ENCODE assay signal across 20 cellular contexts in the genomic region with DNA sequence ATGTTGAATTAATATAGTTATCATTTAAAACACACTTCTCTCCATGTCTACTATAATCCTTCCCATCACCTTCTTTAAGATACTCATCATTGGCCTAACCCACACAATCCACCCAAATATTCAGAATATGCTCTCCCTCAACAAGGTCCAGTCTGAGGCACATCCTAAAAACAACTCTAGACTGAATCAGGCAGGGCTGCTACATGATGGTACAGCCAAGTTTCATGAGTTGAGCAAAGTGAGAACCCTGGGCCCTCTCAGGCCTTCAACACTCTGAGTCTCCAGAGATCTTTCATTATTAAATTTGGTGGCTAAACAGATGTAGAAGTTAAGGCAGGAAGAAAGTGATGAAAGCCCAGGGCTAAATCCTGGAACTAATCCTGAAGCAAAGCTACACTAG. TPM values are rescaled to one million over a fixed set of nuclear protein-coding genes. Genes with fewer than 3 reads are reported as not detected.
DNase-seq lines count a peak whose midpoint lies in the region; ATAC-seq, FAIRE-seq and TF ChIP-seq lines count a peak whose summit lies in the region.
"Had no signal": no experiment of that assay in that cellular context is flagged by ENCODE, and none has a peak within 500 bp of the region (broad histone marks: within the 10 kb centered on the region; RNA-seq: fewer than 3 reads in every experiment).

No MANE protein-coding gene starts in this region.

- peaks cover 0 to 3% of the 10 kb centered on the region in 2 donors for H3K36me3 Mint-ChIP-seq in activated T-cell treated with anti-CD3 and anti-CD28 coated beads, Interleukin-2, amount 50 U/mL, for 72 hours (ENCODE audit: insufficient read depth in 2 of 2)
- no peaks in the 10 kb centered on the region for H3K36me3 Mint-ChIP-seq in activated T-helper 2 cell treated with anti-CD3 and anti-CD28 coated beads, Interferon-gamma antibody, Interleukin-2, Interleukin-4, amounts not matched to agents 10 μg/mL and 5 μg/mL and 100 μg/mL, durations not matched to agents 14 hours and 24 hours and 36 hours (ENCODE audit: low read depth)

- no peak overlapping the region for H2BK5ac ChIP-seq in trophoblast cell (ENCODE audit: low read depth, low read length, poor library complexity)

- H3K79me2 ChIP-seq in trophoblast cell (ENCODE audit: control insufficient read depth, insufficient read depth, low read length, poor library complexity): peaks cover 5% of the 10 kb centered on the region

- no peaks in the 10 kb centered on the region for H3K9me3 Mint-ChIP-seq in activated T-cell treated with anti-CD3 and anti-CD28 coated beads, Interleukin-2, amount 50 U/mL, for 72 hours
- no peaks in the 10 kb centered on the region for H3K9me3 Mint-ChIP-seq in activated T-helper 2 cell treated with anti-CD3 and anti-CD28 coated beads, Interferon-gamma antibody, Interleukin-2, Interleukin-4, amounts not matched to agents 10 μg/mL and 5 μg/mL and 100 μg/mL, durations not matched to agents 14 hours and 24 hours and 36 hours
- H3K9me3 Mint-ChIP-seq: dendritic cell treated with granulocyte-macrophage colony-stimulating factor and Interleukin-4, amounts not matched to agents 40 ng/mL and 50 ng/mL, for 4 days had no signal

- no peaks in the 10 kb centered on the region for H3K79me1 ChIP-seq in trophoblast cell (ENCODE audit: low read length)

- H3K18ac ChIP-seq in trophoblast cell (ENCODE audit: low read length): no peak overlapping the region

- no peaks in the 10 kb centered on the region for H3K9me3 ChIP-seq in trophoblast cell (ENCODE audit: insufficient read depth, low read depth, low read length)
- H3K9me3 ChIP-seq: vagina had no signal

- H3K27me3 ChIP-seq in trophoblast cell (ENCODE audit: insufficient read depth, low read length): no peaks in the 10 kb centered on the region
- H3K27me3 ChIP-seq: vagina had no signal

- no peak overlapping the region for H3K4me2 ChIP-seq in trophoblast cell (ENCODE audit: low read length)

- H3K14ac ChIP-seq in trophoblast cell (ENCODE audit: low read length): no peak overlapping the region

- no peak overlapping the region for H2BK120ac ChIP-seq in trophoblast cell (ENCODE audit: insufficient read depth, low read length, poor library complexity)

- no peak overlapping the region for H4K12ac ChIP-seq in trophoblast cell (ENCODE audit: low read depth, low read length)

- no peaks in the 10 kb centered on the region for H3K27me3 Mint-ChIP-seq in activated T-cell treated with anti-CD3 and anti-CD28 coated beads, Interleukin-2, amount 50 U/mL, for 72 hours (ENCODE audit: low read depth)
- H3K27me3 Mint-ChIP-seq in activated T-helper 2 cell treated with anti-CD3 and anti-CD28 coated beads, Interferon-gamma antibody, Interleukin-2, Interleukin-4, amounts not matched to agents 10 μg/mL and 5 μg/mL and 100 μg/mL, durations not matched to agents 14 hours and 24 hours and 36 hours (ENCODE audit: low read depth): no peaks in the 10 kb centered on the region
- H3K27me3 Mint-ChIP-seq: dendritic cell treated with granulocyte-macrophage colony-stimulating factor and Interleukin-4, amounts not matched to agents 40 ng/mL and 50 ng/mL, for 4 days had no signal

- DNase-seq in activated T-cell treated with anti-CD3 and anti-CD28 coated beads, Interleukin-2, amount 50 U/mL, for 72 hours: no peak
- no peak for DNase-seq in activated T-cell treated with anti-CD3 and anti-CD28 coated beads, Interleukin-2, amount 50 U/mL, for 48 hours
- DNase-seq in GM12892 (ENCODE audit: insufficient read length): no peak
- DNase-seq in activated T-helper 2 cell treated with anti-CD3 and anti-CD28 coated beads, Interferon-gamma antibody, Interleukin-2, Interleukin-4, amounts not matched to agents 10 μg/mL and 5 μg/mL and 100 μg/mL, durations not matched to agents 14 hours and 24 hours and 36 hours (ENCODE audit: low spot score): no peak
- no peak for DNase-seq in trophoblast cell
- no peak for DNase-seq in NOMO-1 (lab: John Stamatoyannopoulos, UW; ENCODE audit: unreplicated experiment in 2 of 2)
- DNase-seq in DMS114 treated with DMSO at 0.1 percent for 48 hours (lab: John Stamatoyannopoulos, UW; ENCODE audit: unreplicated experiment): no peak
- DNase-seq: activated CD4-positive, alpha-beta T cell treated with anti-CD3 and anti-CD28 coated beads, Interleukin-2, amount 50 U/mL, for 48 hours; hippocampal formation; KG1; mammary epithelial cell; NCI-H2029; NCI-H446; posterior cingulate gyrus; stimulated activated CD4-positive, alpha-beta T cell treated with anti-CD3 and anti-CD28 coated beads, Interleukin-4, amount 100 ng/mL, for 24 hours had no signal

- no peak overlapping the region for H3K4me3 ChIP-seq in trophoblast cell (ENCODE audit: low read depth, low read length)
- H3K4me3 ChIP-seq: vagina had no signal

- ATAC-seq in activated T-cell treated with anti-CD3 and anti-CD28 coated beads, Interleukin-2, amount 50 U/mL, for 72 hours (replicated peaks in 1 of 2): no peak
- ATAC-seq in HG03469 (IDR thresholded peaks at IDR 0.05; ENCODE audit: unreplicated experiment): no peak

- peak; percentile 30 for FAIRE-seq in GM12892 (lab: Jason Lieb, UNC)
- FAIRE-seq: keratinocyte, RCC 7860 had no signal

- H3K4me1 ChIP-seq in trophoblast cell (ENCODE audit: control insufficient read depth in 1 of 2, insufficient read depth in 2 of 2, low read length in 2 of 2): no peaks in the 10 kb centered on the region

- H3K27ac ChIP-seq in trophoblast cell (ENCODE audit: low read depth, low read length): no peak overlapping the region
- H3K27ac ChIP-seq: vagina had no signal

- intact Hi-C loops in activated T-helper 2 cell treated with anti-CD3 and anti-CD28 coated beads, Interferon-gamma antibody, Interleukin-2, Interleukin-4, amounts not matched to agents 10 μg/mL and 5 μg/mL and 100 μg/mL, durations not matched to agents 14 hours and 24 hours and 36 hours (cut with micrococcal nuclease): loop anchor here (5.0 kb wide), 1 partner anchor 47 kb away; no protein-coding TSS in a partner anchor

- H3K23ac ChIP-seq in trophoblast cell (ENCODE audit: low read length): no peak overlapping the region

- no peak overlapping the region for H4K8ac ChIP-seq in trophoblast cell (ENCODE audit: low read depth, low read length)

- H3K27ac Mint-ChIP-seq in activated T-cell treated with anti-CD3 and anti-CD28 coated beads, Interleukin-2, amount 50 U/mL, for 72 hours: peak overlapping the region; percentile 5
- H3K27ac Mint-ChIP-seq in activated T-helper 2 cell treated with anti-CD3 and anti-CD28 coated beads, Interferon-gamma antibody, Interleukin-2, Interleukin-4, amounts not matched to agents 10 μg/mL and 5 μg/mL and 100 μg/mL, durations not matched to agents 14 hours and 24 hours and 36 hours: no peak overlapping the region
- H3K27ac Mint-ChIP-seq: dendritic cell treated with granulocyte-macrophage colony-stimulating factor and Interleukin-4, amounts not matched to agents 40 ng/mL and 50 ng/mL, for 4 days had no signal

- H3K4me1 Mint-ChIP-seq in activated T-cell treated with anti-CD3 and anti-CD28 coated beads, Interleukin-2, amount 50 U/mL, for 72 hours (ENCODE audit: low read depth): peaks cover 61% of the 10 kb centered on the region
- peaks cover 34% of the 10 kb centered on the region for H3K4me1 Mint-ChIP-seq in activated T-helper 2 cell treated with anti-CD3 and anti-CD28 coated beads, Interferon-gamma antibody, Interleukin-2, Interleukin-4, amounts not matched to agents 10 μg/mL and 5 μg/mL and 100 μg/mL, durations not matched to agents 14 hours and 24 hours and 36 hours (ENCODE audit: low read depth)

- peak overlapping the region in 1 of 2 donors; percentile 22 for H3K4me3 Mint-ChIP-seq in activated T-cell treated with anti-CD3 and anti-CD28 coated beads, Interleukin-2, amount 50 U/mL, for 72 hours
- H3K4me3 Mint-ChIP-seq in activated T-helper 2 cell treated with anti-CD3 and anti-CD28 coated beads, Interferon-gamma antibody, Interleukin-2, Interleukin-4, amounts not matched to agents 10 μg/mL and 5 μg/mL and 100 μg/mL, durations not matched to agents 14 hours and 24 hours and 36 hours (ENCODE audit: low read depth): peak overlapping the region; percentile 56
- H3K4me3 Mint-ChIP-seq: dendritic cell treated with granulocyte-macrophage colony-stimulating factor and Interleukin-4, amounts not matched to agents 40 ng/mL and 50 ng/mL, for 4 days had no signal

- no peak overlapping the region for H4K91ac ChIP-seq in trophoblast cell (ENCODE audit: low read depth, low read length)

- no peak overlapping the region for H2AFZ ChIP-seq in trophoblast cell (ENCODE audit: insufficient read depth, low read length, poor library complexity)

- H2AK5ac ChIP-seq in trophoblast cell (ENCODE audit: low read length): no peak overlapping the region

- no peak overlapping the region for H3K9ac ChIP-seq in trophoblast cell (ENCODE audit: low read length)

- H3K36me3 ChIP-seq in trophoblast cell (ENCODE audit: control insufficient read depth in 1 of 2, insufficient read depth in 2 of 2, low read length in 2 of 2): peaks cover 0 to under 1% of the 10 kb centered on the region in 2 experiments
- H3K36me3 ChIP-seq: vagina had no signal

- peak overlapping the region; percentile 75 for H3K4ac ChIP-seq in trophoblast cell (ENCODE audit: low read depth, low read length)

- TF ChIP-seq POLR2A in GM12892 (IDR thresholded peaks at IDR 0.05; ENCODE audit: low read depth, low read length): no peak

- H2BK12ac ChIP-seq in trophoblast cell (ENCODE audit: low read length): no peak overlapping the region

RNA-seq across cellular contexts. Expression of a gene that starts 16.2 kb away (rescaled TPM):
- total RNA-seq in activated T-cell treated with anti-CD3 and anti-CD28 coated beads, Interleukin-2, amount 50 U/mL, for 72 hours: 10 to 100 TPM; 42.0 to 44.7 TPM
- 22.8 TPM for polyA plus RNA-seq in GM12892 (2012; ENCODE audit: missing spikeins)
- total RNA-seq in activated T-helper 2 cell treated with anti-CD3 and anti-CD28 coated beads, Interferon-gamma antibody, Interleukin-2, Interleukin-4, amounts not matched to agents 10 μg/mL and 5 μg/mL and 100 μg/mL, durations not matched to agents 14 hours and 24 hours and 36 hours: 33.2 and 37.0 TPM in 2 replicates
- polyA plus RNA-seq in trophoblast cell (2013): 16.7 and 17.6 TPM in 2 replicates
